Comparison of ENCODE assay signal across 34 cellular contexts in the genomic region with DNA sequence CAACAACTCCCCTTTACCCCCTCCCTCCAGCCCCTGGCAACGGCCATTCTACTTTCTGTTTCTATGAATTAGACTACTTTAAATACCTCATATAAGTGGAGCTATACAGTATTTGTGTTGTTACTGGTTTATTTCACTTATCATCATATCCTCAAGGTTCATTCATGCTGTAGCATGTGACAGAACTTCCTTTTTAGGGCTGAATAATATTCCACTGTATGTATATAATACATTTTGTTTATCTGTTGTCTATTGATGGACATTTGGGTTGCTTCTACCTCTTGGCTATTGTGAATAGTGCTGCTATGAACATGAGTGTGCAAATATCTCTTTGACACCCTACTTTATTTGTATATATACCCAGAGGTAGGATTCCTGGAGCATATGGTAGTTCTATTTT. TPM values are rescaled to one million over a fixed set of nuclear protein-coding genes. Genes with fewer than 3 reads are reported as not detected.
"Had no signal": no experiment of that assay in that cellular context is flagged by ENCODE, and none has a peak within 500 bp of the region (broad histone marks: within the 10 kb centered on the region; RNA-seq: fewer than 3 reads in every experiment).

No MANE protein-coding gene starts in this region.

- H3K4me1 Mint-ChIP-seq: activated naive CD4-positive, alpha-beta T cell treated with anti-CD3 and anti-CD28 coated beads, Interleukin-2, amount 50 U/mL, for 24 hours; activated naive CD8-positive, alpha-beta T cell treated with anti-CD3 and anti-CD28 coated beads, Interleukin-2, amount 50 U/mL, for 24 hours had no signal

- H3K9me3 ChIP-seq: ascending aorta, breast epithelium had no signal

- H3K4me3 Mint-ChIP-seq: activated CD4-positive, alpha-beta memory T cell treated with anti-CD3 and anti-CD28 coated beads, Interleukin-2, amount 10 ng/mL, durations not matched to agents 7 days and 5 days; activated CD4-positive, alpha-beta T cell treated with anti-CD3 and anti-CD28 coated beads, Interleukin-2, amount 10 ng/mL, durations not matched to agents 7 days and 5 days; activated CD8-positive, alpha-beta memory T cell treated with anti-CD3 and anti-CD28 coated beads, Interleukin-2, amount 10 ng/mL, durations not matched to agents 7 days and 5 days; activated CD8-positive, alpha-beta T cell treated with anti-CD3 and anti-CD28 coated beads, Interleukin-2, amount 10 ng/mL, durations not matched to agents 7 days and 5 days; activated naive CD4-positive, alpha-beta T cell treated with anti-CD3 and anti-CD28 coated beads, Interleukin-2, amount 10 ng/mL, durations not matched to agents 7 days and 5 days; activated naive CD4-positive, alpha-beta T cell treated with anti-CD3 and anti-CD28 coated beads, Interleukin-2, amount 50 U/mL, for 24 hours; activated naive CD8-positive, alpha-beta T cell; activated naive CD8-positive, alpha-beta T cell treated with anti-CD3 and anti-CD28 coated beads, Interleukin-2, amount 10 ng/mL, durations not matched to agents 7 days and 5 days; activated naive CD8-positive, alpha-beta T cell treated with anti-CD3 and anti-CD28 coated beads, Interleukin-2, amount 50 U/mL, for 24 hours; activated T-cell treated with anti-CD3 and anti-CD28 coated beads, Interleukin-2, amount 50 U/mL, for 24 hours; T-helper 1 cell treated with Interleukin-12 subunit alpha and Interleukin-12 subunit beta and Interleukin-4 antibody, amounts not matched to agents 30 μg/mL and 1 μg/mL, for 36 hours; T-helper 2 cell treated with Interferon-gamma antibody and Interleukin-4, amounts not matched to agents 5 μg/mL and 100 μg/mL, for 36 hours; WTC11 had no signal

- H3K27ac ChIP-seq: ascending aorta, brain microvascular endothelial cell, breast epithelium had no signal

- H3K9me3 Mint-ChIP-seq: activated CD4-positive, alpha-beta memory T cell treated with anti-CD3 and anti-CD28 coated beads, Interleukin-2, amount 10 ng/mL, durations not matched to agents 7 days and 5 days; activated CD4-positive, alpha-beta T cell treated with anti-CD3 and anti-CD28 coated beads, Interleukin-2, amount 10 ng/mL, durations not matched to agents 7 days and 5 days; activated naive CD4-positive, alpha-beta T cell treated with anti-CD3 and anti-CD28 coated beads, Interleukin-2, amount 10 ng/mL, durations not matched to agents 7 days and 5 days; activated naive CD4-positive, alpha-beta T cell treated with anti-CD3 and anti-CD28 coated beads, Interleukin-2, amount 50 U/mL, for 24 hours; activated naive CD8-positive, alpha-beta T cell treated with anti-CD3 and anti-CD28 coated beads, Interleukin-2, amount 10 ng/mL, durations not matched to agents 7 days and 5 days; activated naive CD8-positive, alpha-beta T cell treated with anti-CD3 and anti-CD28 coated beads, Interleukin-2, amount 50 U/mL, for 24 hours; activated T-cell treated with anti-CD3 and anti-CD28 coated beads, Interleukin-2, amount 50 U/mL, for 24 hours; activated T-helper 2 cell treated with anti-CD3 and anti-CD28 coated beads, Interferon-gamma antibody, Interleukin-2, Interleukin-4, amounts not matched to agents 10 μg/mL and 5 μg/mL and 100 μg/mL, durations not matched to agents 14 hours and 24 hours and 36 hours; T-helper 1 cell treated with Interleukin-12 subunit alpha and Interleukin-12 subunit beta and Interleukin-4 antibody, amounts not matched to agents 30 μg/mL and 1 μg/mL, for 36 hours; T-helper 2 cell treated with Interferon-gamma antibody and Interleukin-4, amounts not matched to agents 5 μg/mL and 100 μg/mL, for 36 hours; WTC11 had no signal

- H3K27me3 Mint-ChIP-seq: activated CD8-positive, alpha-beta memory T cell treated with anti-CD3 and anti-CD28 coated beads, Interleukin-2, amount 10 ng/mL, durations not matched to agents 7 days and 5 days; activated naive CD4-positive, alpha-beta T cell treated with anti-CD3 and anti-CD28 coated beads, Interleukin-2, amount 50 U/mL, for 24 hours; activated naive CD8-positive, alpha-beta T cell; activated naive CD8-positive, alpha-beta T cell treated with anti-CD3 and anti-CD28 coated beads, Interleukin-2, amount 10 ng/mL, durations not matched to agents 7 days and 5 days; activated naive CD8-positive, alpha-beta T cell treated with anti-CD3 and anti-CD28 coated beads, Interleukin-2, amount 50 U/mL, for 24 hours; activated T-cell treated with anti-CD3 and anti-CD28 coated beads, Interleukin-2, amount 50 U/mL, for 24 hours had no signal

- H3K27me3 ChIP-seq: ascending aorta, brain microvascular endothelial cell, breast epithelium had no signal

- DNase-seq: activated CD4-positive, alpha-beta memory T cell treated with anti-CD3 and anti-CD28 coated beads, Interleukin-2, amount 10 ng/mL, durations not matched to agents 7 days and 5 days; activated CD4-positive, alpha-beta T cell treated with anti-CD3 and anti-CD28 coated beads for 4 hours; activated CD4-positive, alpha-beta T cell treated with anti-CD3 and anti-CD28 coated beads, Interleukin-2, amount 10 ng/mL, durations not matched to agents 7 days and 5 days; activated CD4-positive, alpha-beta T cell treated with anti-CD3 and anti-CD28 coated beads, Interleukin-2, amount 50 U/mL, for 48 hours; activated CD4-positive, CD25-positive, alpha-beta regulatory T cell; activated CD4-positive, CD25-positive, alpha-beta regulatory T cell treated with anti-CD3 and anti-CD28 coated beads, Interleukin-2, amount 50 U/mL, for 72 hours; activated CD8-positive, alpha-beta memory T cell treated with anti-CD3 and anti-CD28 coated beads, Interleukin-2, amount 10 ng/mL, durations not matched to agents 7 days and 5 days; activated CD8-positive, alpha-beta memory T cell treated with anti-CD3 and anti-CD28 coated beads, Interleukin-2, amount 50 U/mL, for 48 hours; activated CD8-positive, alpha-beta T cell treated with anti-CD3 and anti-CD28 coated beads, Interleukin-2, amount 10 ng/mL, durations not matched to agents 7 days and 5 days; activated effector memory CD4-positive, alpha-beta T cell treated with Interleukin-2 at 50 U/mL for 16 hours; activated gamma-delta T cell; activated naive CD4-positive, alpha-beta T cell treated with anti-CD3 and anti-CD28 coated beads, Interleukin-2, amount 10 ng/mL, durations not matched to agents 7 days and 5 days; activated naive CD4-positive, alpha-beta T cell treated with Interleukin-2 at 50 U/mL for 16 hours; activated naive CD8-positive, alpha-beta T cell treated with anti-CD3 and anti-CD28 coated beads, Interleukin-2, amount 10 ng/mL, durations not matched to agents 7 days and 5 days; activated naive CD8-positive, alpha-beta T cell treated with anti-CD3 and anti-CD28 coated beads, Interleukin-2, amount 50 U/mL, for 24 hours; activated T-cell treated with anti-CD3 and anti-CD28 coated beads, Interleukin-2, amount 50 U/mL, for 24 hours; activated T-cell treated with anti-CD3 and anti-CD28 coated beads, Interleukin-2, amount 50 U/mL, for 48 hours; amygdala; anterior cingulate cortex; brain microvascular endothelial cell; central memory CD4-positive, alpha-beta T cell; T-helper 1 cell; T-helper 2 cell; T-helper 9 cell; WERI-Rb-1 had no signal

- H3K36me3 Mint-ChIP-seq: activated CD8-positive, alpha-beta memory T cell treated with anti-CD3 and anti-CD28 coated beads, Interleukin-2, amount 10 ng/mL, durations not matched to agents 7 days and 5 days; activated naive CD4-positive, alpha-beta T cell treated with anti-CD3 and anti-CD28 coated beads, Interleukin-2, amount 10 ng/mL, durations not matched to agents 7 days and 5 days; activated naive CD4-positive, alpha-beta T cell treated with anti-CD3 and anti-CD28 coated beads, Interleukin-2, amount 50 U/mL, for 24 hours; activated naive CD8-positive, alpha-beta T cell; activated naive CD8-positive, alpha-beta T cell treated with anti-CD3 and anti-CD28 coated beads, Interleukin-2, amount 10 ng/mL, durations not matched to agents 7 days and 5 days; WTC11 had no signal

- H3K4me1 ChIP-seq: ascending aorta, breast epithelium had no signal

- H3K36me3 ChIP-seq: ascending aorta, brain microvascular endothelial cell, breast epithelium had no signal

- ATAC-seq: activated CD8-positive, alpha-beta memory T cell treated with anti-CD3 and anti-CD28 coated beads, Interleukin-2, amount 10 ng/mL, durations not matched to agents 7 days and 5 days; activated CD8-positive, alpha-beta T cell treated with anti-CD3 and anti-CD28 coated beads, Interleukin-2, amount 10 ng/mL, durations not matched to agents 7 days and 5 days; activated naive CD8-positive, alpha-beta T cell treated with anti-CD3 and anti-CD28 coated beads, Interleukin-2, amount 50 U/mL, for 24 hours; WTC11 had no signal

- H3K27ac Mint-ChIP-seq: activated CD4-positive, alpha-beta memory T cell treated with anti-CD3 and anti-CD28 coated beads, Interleukin-2, amount 10 ng/mL, durations not matched to agents 7 days and 5 days; activated CD4-positive, alpha-beta T cell treated with anti-CD3 and anti-CD28 coated beads, Interleukin-2, amount 10 ng/mL, durations not matched to agents 7 days and 5 days; activated CD8-positive, alpha-beta memory T cell treated with anti-CD3 and anti-CD28 coated beads, Interleukin-2, amount 10 ng/mL, durations not matched to agents 7 days and 5 days; activated CD8-positive, alpha-beta T cell treated with anti-CD3 and anti-CD28 coated beads, Interleukin-2, amount 10 ng/mL, durations not matched to agents 7 days and 5 days; activated naive CD4-positive, alpha-beta T cell treated with anti-CD3 and anti-CD28 coated beads, Interleukin-2, amount 10 ng/mL, durations not matched to agents 7 days and 5 days; activated naive CD4-positive, alpha-beta T cell treated with anti-CD3 and anti-CD28 coated beads, Interleukin-2, amount 50 U/mL, for 24 hours; activated naive CD8-positive, alpha-beta T cell; activated naive CD8-positive, alpha-beta T cell treated with anti-CD3 and anti-CD28 coated beads, Interleukin-2, amount 10 ng/mL, durations not matched to agents 7 days and 5 days; activated naive CD8-positive, alpha-beta T cell treated with anti-CD3 and anti-CD28 coated beads, Interleukin-2, amount 50 U/mL, for 24 hours; activated T-cell treated with anti-CD3 and anti-CD28 coated beads, Interleukin-2, amount 50 U/mL, for 24 hours; activated T-helper 2 cell treated with anti-CD3 and anti-CD28 coated beads, Interferon-gamma antibody, Interleukin-2, Interleukin-4, amounts not matched to agents 10 μg/mL and 5 μg/mL and 100 μg/mL, durations not matched to agents 14 hours and 24 hours and 36 hours; T-helper 1 cell treated with Interleukin-12 subunit alpha and Interleukin-12 subunit beta and Interleukin-4 antibody, amounts not matched to agents 30 μg/mL and 1 μg/mL, for 36 hours; T-helper 2 cell treated with Interferon-gamma antibody and Interleukin-4, amounts not matched to agents 5 μg/mL and 100 μg/mL, for 36 hours; WTC11 had no signal

- H3K4me3 ChIP-seq: ascending aorta, breast epithelium had no signal

RNA-seq across cellular contexts. Expression of gene NHLH1, which starts 2.2 kb away (rescaled TPM):
- total RNA-seq: ascending aorta, cardiac septum had no signal

RNA-seq across cellular contexts. Expression of gene VANGL2, which starts 31.3 kb away (rescaled TPM):
- total RNA-seq: activated CD4-positive, alpha-beta memory T cell treated with anti-CD3 and anti-CD28 coated beads, Interleukin-2, amount 10 ng/mL, durations not matched to agents 7 days and 5 days; activated CD8-positive, alpha-beta memory T cell treated with anti-CD3 and anti-CD28 coated beads, Interleukin-2, amount 10 ng/mL, durations not matched to agents 7 days and 5 days; activated CD8-positive, alpha-beta T cell treated with anti-CD3 and anti-CD28 coated beads, Interleukin-2, amount 10 ng/mL, durations not matched to agents 7 days and 5 days; activated T-helper 2 cell treated with anti-CD3 and anti-CD28 coated beads, Interferon-gamma antibody, Interleukin-2, Interleukin-4, amounts not matched to agents 10 μg/mL and 5 μg/mL and 100 μg/mL, durations not matched to agents 14 hours and 24 hours and 36 hours had no signal
